Comparison of ENCODE assay signal across 18 cellular contexts in genomic region chr22:24514241-24515024, GRCh38. TPM values are rescaled to one million over a fixed set of nuclear protein-coding genes. Genes with fewer than 3 reads are reported as not detected.
DNase-seq lines count a peak whose midpoint lies in the region; TF ChIP-seq lines count a peak whose summit lies in the region.
"Had no signal": no experiment of that assay in that cellular context is flagged by ENCODE, and none has a peak within 500 bp of the region (broad histone marks: within the 10 kb centered on the region; RNA-seq: fewer than 3 reads in every experiment).

No MANE protein-coding gene starts in this region.

- DNase-seq in COR-L47 (lab: John Stamatoyannopoulos, UW) = peak; percentile 15
- peak; percentile 47 for DNase-seq in GM20000 (ENCODE audit: low spot score)
- DNase-seq in mucosa of gallbladder (ENCODE audit: low spot score) = peak; percentile 74
- no peak for DNase-seq in NCI-H1417 treated with DMSO at 0.1 percent for 48 hours (lab: John Stamatoyannopoulos, UW)
- DNase-seq in progenitor cell of endocrine pancreas (ENCODE audit: low spot score, unreplicated experiment) = no peak
- no peak for DNase-seq in NOMO-1 (lab: John Stamatoyannopoulos, UW; ENCODE audit: unreplicated experiment in 2 of 2)
- DNase-seq: activated gamma-delta T cell; C1 segment of cervical spinal cord; mammary epithelial cell; NCI-H2107; stimulated activated CD4-positive, alpha-beta T cell treated with anti-CD3 and anti-CD28 coated beads, Interleukin-4, amount 100 ng/mL, for 1 hour had no signal

- H3K9me3 Mint-ChIP-seq in progenitor cell of endocrine pancreas (ENCODE audit: low read depth) = no peaks in the 10 kb centered on the region

- H3K27me3 Mint-ChIP-seq in progenitor cell of endocrine pancreas = peaks cover 5% of the 10 kb centered on the region

- peak overlapping the region; percentile 20; the same call in 1 of the 2 replicates for H3K27ac ChIP-seq in VCaP
- H3K27ac ChIP-seq: coronary artery, neutrophil, upper lobe of left lung had no signal

- H3K4me1 Mint-ChIP-seq in progenitor cell of endocrine pancreas (ENCODE audit: low read depth) = peaks cover 45% of the 10 kb centered on the region

- H3K36me3 Mint-ChIP-seq in progenitor cell of endocrine pancreas (ENCODE audit: insufficient read depth) = no peaks in the 10 kb centered on the region

- H3K27ac Mint-ChIP-seq in progenitor cell of endocrine pancreas = no peak overlapping the region

- no peak overlapping the region for H3K4me3 Mint-ChIP-seq in progenitor cell of endocrine pancreas (ENCODE audit: low read depth)

- no peak for TF ChIP-seq CTCF in GM20000 (IDR thresholded peaks at IDR 0.05; ENCODE audit: extremely low read depth, missing control alignments)
- TF ChIP-seq CTCF in VCaP (conservative IDR thresholded peaks at IDR 0.05) = no peak
- TF ChIP-seq CTCF in progenitor cell of endocrine pancreas (IDR thresholded peaks at IDR 0.05; ENCODE audit: unreplicated experiment) = no peak

RNA-seq across cellular contexts. Expression of gene UPB1, which starts 19.3 kb away (rescaled TPM):
- total RNA-seq in mucosa of gallbladder (0.83 TPM), progenitor cell of endocrine pancreas (0.50 and 0.75 TPM in 2 replicates)
- total RNA-seq: activated CD8-positive, alpha-beta memory T cell treated with anti-CD3 and anti-CD28 coated beads for 36 hours; epithelial cell of proximal tubule; H4; mammary epithelial cell had no signal

RNA-seq across cellular contexts. Expression of gene GUCD1, which starts 40.5 kb away (rescaled TPM):
- total RNA-seq in mucosa of gallbladder (201 TPM), progenitor cell of endocrine pancreas (62.0 and 67.5 TPM in 2 replicates)

RNA-seq across cellular contexts. Expression of gene SNRPD3, which starts 41.4 kb away (rescaled TPM):
- 98.3 TPM for total RNA-seq in mucosa of gallbladder
- 124 and 125 TPM in 2 replicates for total RNA-seq in progenitor cell of endocrine pancreas

Comparison
In these comparisons a context has a peak if more than half of its experiments do, and no peak if none do; other contexts are left out.
1. DNase-seq: peak in COR-L47 (single experiment), GM20000 (single experiment) and mucosa of gallbladder (single experiment); none in NCI-H1417 treated with DMSO at 0.1 percent for 48 hours (single experiment), progenitor cell of endocrine pancreas (single experiment) and NOMO-1 (0 of 2).